Comparison of ENCODE assay signal across 12 cellular contexts in genomic region chr10:72567421-72567820, GRCh38. TPM values are rescaled to one million over a fixed set of nuclear protein-coding genes. Genes with fewer than 3 reads are reported as not detected.
DNase-seq lines count a peak whose midpoint lies in the region; ATAC-seq and TF ChIP-seq lines count a peak whose summit lies in the region.
"Had no signal": no experiment of that assay in that cellular context is flagged by ENCODE, and none has a peak within 500 bp of the region (broad histone marks: within the 10 kb centered on the region; RNA-seq: fewer than 3 reads in every experiment).

No MANE protein-coding gene starts in this region.

- DNase-seq in Caki2 (ENCODE audit: low read depth) (peak; percentile 55), dedifferentiated amniotic fluid mesenchymal stem cell (ENCODE audit: extremely low spot score) (peak; percentile 26), mesothelial cell of epicardium (ENCODE audit: low spot score in 2 of 2, unreplicated experiment in 2 of 2) (no peak), stomach (no peak), GM19238 (ENCODE audit: insufficient read length, low spot score) (no peak)
- DNase-seq: activated T-cell treated with anti-CD3 and anti-CD28 coated beads, Interleukin-2, amount 50 U/mL, for 24 hours; NCI-H748 treated with DMSO at 0.1 percent for 48 hours; pancreas had no signal

- H3K9ac ChIP-seq in OCI-LY3 (ENCODE audit: low read length), result peak overlapping the region; percentile 4; the same call in 1 of the 2 replicates

- intact Hi-C loops in stomach (cut with DNase I; ENCODE audit: low total_unique reads), result no loop called here

- H2AFZ ChIP-seq in OCI-LY3 (ENCODE audit: low read depth, low read length), result no peak overlapping the region

- peak overlapping the region; percentile 46 for H3K4me2 ChIP-seq in OCI-LY3 (ENCODE audit: low read length)

- H3K4me3 Mint-ChIP-seq in mesothelial cell of epicardium, result no peak overlapping the region
- H3K4me3 Mint-ChIP-seq: activated T-cell treated with anti-CD3 and anti-CD28 coated beads, Interleukin-2, amount 50 U/mL, for 24 hours had no signal

- peak overlapping the region; percentile 25 for H3K27ac Mint-ChIP-seq in mesothelial cell of epicardium
- H3K27ac Mint-ChIP-seq: activated T-cell treated with anti-CD3 and anti-CD28 coated beads, Interleukin-2, amount 50 U/mL, for 24 hours had no signal

- in situ Hi-C loops in Caki2 (cut with HindIII; ENCODE audit: low pct_unique_long_range_greater_than_20kb, low sequenced_read_pairs), result no loop called here

- peaks cover 29% of the 10 kb centered on the region for H3K36me3 Mint-ChIP-seq in mesothelial cell of epicardium

- no peaks in the 10 kb centered on the region for H3K79me2 ChIP-seq in OCI-LY3 (ENCODE audit: low read length)

- H3K4me3 ChIP-seq in OCI-LY3 (ENCODE audit: low read length) (no peak overlapping the region), stomach (no peak overlapping the region)
- H3K4me3 ChIP-seq: pancreas had no signal

- H3K36me3 ChIP-seq in OCI-LY3 (replicated peaks; ENCODE audit: low read depth, low read length), result peaks cover 2% of the 10 kb centered on the region
- peaks cover 3 to 39% (median 36%) of the 10 kb centered on the region in 4 donors for H3K36me3 ChIP-seq in stomach

- peaks cover 30% of the 10 kb centered on the region for H3K4me1 Mint-ChIP-seq in mesothelial cell of epicardium

- no peak for ATAC-seq in esophagus mucosa
- ATAC-seq in HG02678 (IDR thresholded peaks at IDR 0.05; ENCODE audit: unreplicated experiment), result no peak

- TF ChIP-seq POLR2A in stomach (IDR thresholded peaks at IDR 0.05), result no peak

- TF ChIP-seq CTCF in OCI-LY3 (IDR thresholded peaks at IDR 0.05; ENCODE audit: low read depth, low read length) (no peak), mesothelial cell of epicardium (IDR thresholded peaks at IDR 0.05; ENCODE audit: unreplicated experiment) (no peak), stomach (IDR thresholded peaks at IDR 0.05) (no peak)

- no peak for TF ChIP-seq EP300 in stomach (IDR thresholded peaks at IDR 0.05)

- H4K20me1 ChIP-seq in OCI-LY3 (ENCODE audit: insufficient read depth, low read length), result no peaks in the 10 kb centered on the region

- no peaks in the 10 kb centered on the region for H3K27me3 Mint-ChIP-seq in mesothelial cell of epicardium (ENCODE audit: low read depth)
- H3K27me3 Mint-ChIP-seq: activated T-cell treated with anti-CD3 and anti-CD28 coated beads, Interleukin-2, amount 50 U/mL, for 24 hours had no signal

- H3K4me1 ChIP-seq in OCI-LY3 (ENCODE audit: low read length) (peaks cover 40% of the 10 kb centered on the region), stomach (peaks cover 0 to 10% (median 4%) of the 10 kb centered on the region in 4 donors)
- H3K4me1 ChIP-seq: Caco-2, pancreas had no signal

- H3K9me3 ChIP-seq in OCI-LY3 (ENCODE audit: insufficient read depth, low read length) (no peaks in the 10 kb centered on the region), stomach (no peaks in the 10 kb centered on the region)
- H3K9me3 ChIP-seq: Caco-2, pancreas had no signal

- H3K27me3 ChIP-seq in OCI-LY3 (ENCODE audit: low read depth, low read length) (no peaks in the 10 kb centered on the region), stomach (no peaks in the 10 kb centered on the region)
- H3K27me3 ChIP-seq: pancreas had no signal

- peaks cover 3% of the 10 kb centered on the region for H3K9me3 Mint-ChIP-seq in mesothelial cell of epicardium

- H3K27ac ChIP-seq in OCI-LY3 (ENCODE audit: low read length), result no peak overlapping the region
- H3K27ac ChIP-seq in stomach, result no peak overlapping the region
- H3K27ac ChIP-seq: pancreas had no signal

- WGBS in stomach, 5 donors, result 63 to 97% (median 90%) methylated on average over 3 of the region's 3 CpGs

RNA-seq across cellular contexts. Expression of gene MICU1, which starts 58.5 kb away (rescaled TPM):
- total RNA-seq in Caki2 (2014; rRNA removed; shearing (Covaris generic); ENCODE audit: low replicate concordance), result 74.7 and 83.2 TPM in 2 replicates
- total RNA-seq in mesothelial cell of epicardium, result 58.2 to 63.4 TPM (median 63.4 TPM) in 3 replicates
- 22.8 TPM for total RNA-seq in esophagus mucosa
- total RNA-seq in stomach, result 100 to 1,000 TPM in 2 of 5 donors, 10 to 100 TPM in 3; 35.9 to 212 (median 65.0) TPM
- polyA plus RNA-seq in stomach, result 10 to 100 TPM; 25.9 to 37.3 (median 30.9) TPM

Comparison
In these comparisons a context has a peak if more than half of its experiments do, and no peak if none do; other contexts are left out.
1. DNase-seq: peak in Caki2 (single experiment) and dedifferentiated amniotic fluid mesenchymal stem cell (single experiment); none in mesothelial cell of epicardium (0 of 2), stomach (single experiment) and GM19238 (single experiment).